Comparison of ENCODE assay signal across 11 cellular contexts in the genomic region with DNA sequence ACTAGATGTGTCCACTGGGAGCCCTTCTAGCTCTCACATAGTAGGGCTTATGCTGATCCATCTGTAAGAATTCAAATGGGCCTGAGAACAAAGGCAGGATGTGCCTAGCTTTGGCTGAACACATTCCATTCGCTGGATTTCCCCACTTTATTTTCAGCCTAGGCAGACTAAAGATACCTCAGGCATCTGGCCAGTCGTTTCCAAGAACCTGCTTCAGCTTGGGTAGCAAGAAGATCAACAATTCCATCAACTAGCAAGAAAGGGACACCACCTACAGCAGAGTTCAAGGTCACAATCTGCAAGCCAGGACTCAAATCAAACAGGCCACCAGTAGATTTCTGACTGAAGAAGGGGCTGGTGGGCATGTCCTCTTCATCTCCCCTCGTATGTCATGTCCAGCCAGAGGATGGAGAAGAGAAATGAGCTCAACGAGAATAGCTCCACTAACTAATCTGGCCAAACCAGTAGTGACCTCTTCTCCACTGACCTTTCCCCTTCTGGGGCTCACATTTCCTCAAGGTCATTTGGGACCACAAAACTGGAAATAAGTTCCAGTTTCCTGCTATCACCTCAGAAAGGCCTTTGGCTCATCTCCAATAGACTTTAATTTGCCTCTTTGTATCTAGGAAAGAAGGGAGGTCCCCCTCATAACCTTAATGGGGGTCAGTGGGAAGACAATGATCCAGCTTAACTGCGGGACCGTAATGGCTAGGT. TPM values are rescaled to one million over a fixed set of nuclear protein-coding genes. Genes with fewer than 3 reads are reported as not detected.
A peak's percentile ranks its signal among the peaks of the same experiment; 100 is the strongest.
DNase-seq lines count a peak whose midpoint lies in the region; ATAC-seq and TF ChIP-seq lines count a peak whose summit lies in the region.
"Had no signal": no experiment of that assay in that cellular context is flagged by ENCODE, and none has a peak within 500 bp of the region (broad histone marks: within the 10 kb centered on the region; RNA-seq: fewer than 3 reads in every experiment).

No MANE protein-coding gene starts in this region.

- no peak for TF ChIP-seq CTCF in brain (conservative IDR thresholded peaks at IDR 0.05)
- TF ChIP-seq CTCF in lung (IDR thresholded peaks at IDR 0.05; ENCODE audit: control extremely low read depth, extremely low read depth) = no peak

- no peaks in the 10 kb centered on the region for H3K9me3 ChIP-seq in lung (ENCODE audit: control insufficient read depth in 2 of 2, insufficient read depth in 1 of 2, low read length in 1 of 2)
- H3K9me3 ChIP-seq in subcutaneous abdominal adipose tissue (ENCODE audit: control insufficient read depth in 5 of 5, low read length in 5 of 5) = no peaks in the 10 kb centered on the region
- H3K9me3 ChIP-seq: A549 had no signal

- H3K27me3 ChIP-seq in lung (ENCODE audit: control insufficient read depth, insufficient read depth) (no peaks in the 10 kb centered on the region), subcutaneous abdominal adipose tissue (ENCODE audit: control insufficient read depth in 5 of 5, insufficient read depth in 4 of 5, low read length in 5 of 5) (no peaks in the 10 kb centered on the region)

- peak overlapping the region in 2 of 5 donors; percentile 28 to 68 for H3K9ac ChIP-seq in subcutaneous abdominal adipose tissue (ENCODE audit: low read length in 5 of 5)

- H3K4me1 ChIP-seq in lung (ENCODE audit: control insufficient read depth in 2 of 2, insufficient read depth in 2 of 2, low read length in 2 of 2) = peaks cover 22 to 70% of the 10 kb centered on the region in 2 donors
- peaks cover 28 to 93% (median 90%) of the 10 kb centered on the region in 5 donors for H3K4me1 ChIP-seq in subcutaneous abdominal adipose tissue (ENCODE audit: control insufficient read depth in 5 of 5, insufficient read depth in 5 of 5, low read length in 5 of 5)

- H3K36me3 ChIP-seq in lung (ENCODE audit: control insufficient read depth in 2 of 2, insufficient read depth in 2 of 2, low read length in 2 of 2) = no peaks in the 10 kb centered on the region
- no peaks in the 10 kb centered on the region for H3K36me3 ChIP-seq in subcutaneous abdominal adipose tissue (ENCODE audit: control insufficient read depth in 5 of 5, insufficient read depth in 5 of 5, low read length in 5 of 5)

- H3K36me3 Mint-ChIP-seq in activated CD4-positive, alpha-beta T cell treated with anti-CD3 and anti-CD28 coated beads, Interleukin-2, amount 10 ng/mL, durations not matched to agents 7 days and 5 days (ENCODE audit: low read depth) = peaks cover 3% of the 10 kb centered on the region
- no peaks in the 10 kb centered on the region for H3K36me3 Mint-ChIP-seq in brain

- H3K9me3 Mint-ChIP-seq in activated CD4-positive, alpha-beta T cell treated with anti-CD3 and anti-CD28 coated beads, Interleukin-2, amount 10 ng/mL, durations not matched to agents 7 days and 5 days = peaks cover 2% of the 10 kb centered on the region
- no peaks in the 10 kb centered on the region for H3K9me3 Mint-ChIP-seq in brain
- H3K9me3 Mint-ChIP-seq: effector memory CD8-positive, alpha-beta T cell had no signal

- POLR2A ChIA-PET in activated CD4-positive, alpha-beta T cell treated with anti-CD3 and anti-CD28 coated beads, Interleukin-2, amount 10 ng/mL, durations not matched to agents 7 days and 5 days (lab: Charles Lee) = no interaction called here

- ATAC-seq in lung (ENCODE audit: insufficient read depth, low FRiP score) = no peak
- ATAC-seq in HG02973 (IDR thresholded peaks at IDR 0.05; ENCODE audit: unreplicated experiment) = no peak
- ATAC-seq in HG02571 (IDR thresholded peaks at IDR 0.05; ENCODE audit: unreplicated experiment) = no peak
- ATAC-seq: A549; effector memory CD8-positive, alpha-beta T cell had no signal

- peak overlapping the region; percentile 62 to 99 for H3K27ac ChIP-seq in lung (ENCODE audit: low read depth in 1 of 2, low read length in 1 of 2)
- H3K27ac ChIP-seq in subcutaneous abdominal adipose tissue (ENCODE audit: low read depth, low read length) = peak overlapping the region; percentile 98
- H3K27ac ChIP-seq: A549 had no signal

- peaks cover 50% of the 10 kb centered on the region for H3K4me1 Mint-ChIP-seq in activated CD4-positive, alpha-beta T cell treated with anti-CD3 and anti-CD28 coated beads, Interleukin-2, amount 10 ng/mL, durations not matched to agents 7 days and 5 days
- peaks cover 56% of the 10 kb centered on the region for H3K4me1 Mint-ChIP-seq in brain

- no peak for DNase-seq in activated CD4-positive, alpha-beta T cell treated with anti-CD3 and anti-CD28 coated beads, Interleukin-2, amount 10 ng/mL, durations not matched to agents 7 days and 5 days
- DNase-seq in activated CD4-positive, alpha-beta T cell treated with anti-CD3 and anti-CD28 coated beads, Interleukin-2, amount 50 U/mL, for 48 hours = no peak
- DNase-seq in lung (ENCODE audit: low spot score) = no peak
- no peak for DNase-seq in stimulated activated CD4-positive, alpha-beta T cell treated with anti-CD3 and anti-CD28 coated beads, Interleukin-4, amount 100 ng/mL, for 24 hours
- DNase-seq: effector memory CD8-positive, alpha-beta T cell; NCI-H1930 had no signal

- H3K4me3 Mint-ChIP-seq in activated CD4-positive, alpha-beta T cell treated with anti-CD3 and anti-CD28 coated beads, Interleukin-2, amount 10 ng/mL, durations not matched to agents 7 days and 5 days = no peak overlapping the region
- H3K4me3 Mint-ChIP-seq in brain = no peak overlapping the region

- WGBS in lung, 2 donors = 70 to 79% methylated on average over 6 of the region's 6 CpGs

- peak overlapping the region; percentile 68 for H3K27ac Mint-ChIP-seq in activated CD4-positive, alpha-beta T cell treated with anti-CD3 and anti-CD28 coated beads, Interleukin-2, amount 10 ng/mL, durations not matched to agents 7 days and 5 days
- H3K27ac Mint-ChIP-seq in brain = peak overlapping the region in 4 of 5 experiments; percentile 38 to 85 (median 61)
- H3K27ac Mint-ChIP-seq: effector memory CD8-positive, alpha-beta T cell had no signal

- CTCF ChIA-PET in activated CD4-positive, alpha-beta T cell treated with anti-CD3 and anti-CD28 coated beads, Interleukin-2, amount 10 ng/mL, durations not matched to agents 7 days and 5 days (lab: Charles Lee) = interaction anchor here (1.1 to 8.7 kb wide), 6 partner anchors 10 to 136 kb away, joined by 3 to 190 read pairs (median 6); a partner anchor contains a TSS

- no peaks in the 10 kb centered on the region for H3K27me3 Mint-ChIP-seq in activated CD4-positive, alpha-beta T cell treated with anti-CD3 and anti-CD28 coated beads, Interleukin-2, amount 10 ng/mL, durations not matched to agents 7 days and 5 days
- no peaks in the 10 kb centered on the region for H3K27me3 Mint-ChIP-seq in brain
- H3K27me3 Mint-ChIP-seq: effector memory CD8-positive, alpha-beta T cell had no signal

- H3K4me3 ChIP-seq in lung (no peak overlapping the region), subcutaneous abdominal adipose tissue (ENCODE audit: low read depth in 1 of 5, low read length in 5 of 5) (peak overlapping the region in 1 of 5 donors; percentile 32)
- H3K4me3 ChIP-seq: A549 had no signal

RNA-seq across cellular contexts. Expression of a gene that starts 14.2 kb away (rescaled TPM):
- 100 to 1,000 TPM; 240 to 262 TPM for total RNA-seq in activated CD4-positive, alpha-beta T cell treated with anti-CD3 and anti-CD28 coated beads, Interleukin-2, amount 10 ng/mL, durations not matched to agents 7 days and 5 days
- polyA plus RNA-seq in brain (ENCODE audit: insufficient read depth, low read depth, low replicate concordance) (115 TPM), lung (100 to 1,000 TPM; 178 to 850 TPM)
- total RNA-seq in lung = 1,000 to 10,000 TPM in 1 of 2 donors, 100 to 1,000 TPM in 1; 556 to 1,810 TPM

RNA-seq across cellular contexts. Expression of a gene that starts 17.7 kb away (rescaled TPM):
- total RNA-seq in activated CD4-positive, alpha-beta T cell treated with anti-CD3 and anti-CD28 coated beads, Interleukin-2, amount 10 ng/mL, durations not matched to agents 7 days and 5 days = 10 to 100 TPM; 27.3 to 29.2 TPM
- 47.1 TPM for polyA plus RNA-seq in brain (ENCODE audit: insufficient read depth, low read depth, low replicate concordance)
- total RNA-seq in lung = 10 to 100 TPM in 1 of 2 donors, 1 to 10 TPM in 1; 9.4 to 21.3 TPM
- 10 to 100 TPM; 33.4 to 34.3 TPM for polyA plus RNA-seq in lung

RNA-seq across cellular contexts. Expression of a gene that starts 17.8 kb away (rescaled TPM):
- 1 to 10 TPM; 2.0 to 2.2 TPM for total RNA-seq in activated CD4-positive, alpha-beta T cell treated with anti-CD3 and anti-CD28 coated beads, Interleukin-2, amount 10 ng/mL, durations not matched to agents 7 days and 5 days
- polyA plus RNA-seq in brain (ENCODE audit: insufficient read depth, low read depth, low replicate concordance) (7.3 TPM), lung (under 1 TPM; 0.45 to 0.47 TPM)
- total RNA-seq in lung = 1 to 10 TPM in 1 of 2 donors, under 1 TPM in 1; 0.06 to 1.0 TPM

RNA-seq across cellular contexts. Expression of a gene that starts 24.4 kb away (rescaled TPM):
- 10 to 100 TPM; 49.5 to 57.5 TPM for total RNA-seq in activated CD4-positive, alpha-beta T cell treated with anti-CD3 and anti-CD28 coated beads, Interleukin-2, amount 10 ng/mL, durations not matched to agents 7 days and 5 days
- polyA plus RNA-seq in brain (ENCODE audit: insufficient read depth, low read depth, low replicate concordance) = 23.2 TPM
- 10 to 100 TPM; 29.7 to 30.9 TPM for total RNA-seq in lung
- 1 to 10 TPM; 7.0 to 8.0 TPM for polyA plus RNA-seq in lung

RNA-seq across cellular contexts. Expression of a gene that starts 39.4 kb away (rescaled TPM):
- not detected for total RNA-seq in activated CD4-positive, alpha-beta T cell treated with anti-CD3 and anti-CD28 coated beads, Interleukin-2, amount 10 ng/mL, durations not matched to agents 7 days and 5 days
- polyA plus RNA-seq in brain (ENCODE audit: insufficient read depth, low read depth, low replicate concordance) (not detected), lung (not detected)
- total RNA-seq in lung = not detected
- polyA plus RNA-seq: A549 had no signal
